Comparison of ENCODE assay signal across 1 cellular context in genomic region chr6:3231213-3232016, GRCh38.
TF ChIP-seq lines count a peak whose summit lies in the region.

No MANE protein-coding gene starts in this region.

TF ChIP-seq in HepG2, 621 proteins besides CTCF, POLR2A, EP300 and RAD21 (continued from another document and continues in another):
- no peak for TF ChIP-seq ZBTB44 (CRISPR knock-in tag; IDR thresholded peaks at IDR 0.05)
- TF ChIP-seq SETDB1 (CRISPR knock-in tag; IDR thresholded peaks at IDR 0.05; ENCODE audit: borderline replicate concordance), result no peak
- TF ChIP-seq RXRA (CRISPR knock-in tag; IDR thresholded peaks at IDR 0.05), result no peak; the same call in 1 of the 2 replicates
- peak; percentile 39; the same call in 1 of the 2 replicates for TF ChIP-seq ZNF280B (CRISPR knock-in tag; IDR thresholded peaks at IDR 0.05; ENCODE audit: borderline replicate concordance)
- TF ChIP-seq PHF8 (CRISPR knock-in tag; IDR thresholded peaks at IDR 0.05), result peak; percentile 66
- no peak for TF ChIP-seq POGZ (CRISPR knock-in tag; IDR thresholded peaks at IDR 0.05)
- no peak for TF ChIP-seq CREM (IDR thresholded peaks at IDR 0.05)
- 0 out of 2 replicates have a peak, but pooled peaks have one; percentile 27 for TF ChIP-seq CREM (CRISPR knock-in tag; IDR thresholded peaks at IDR 0.05)
- no peak for TF ChIP-seq SPEN (CRISPR knock-in tag; IDR thresholded peaks at IDR 0.05; ENCODE audit: low read depth)
- peak; percentile 61 for TF ChIP-seq MAX (IDR thresholded peaks at IDR 0.05)
- no peak for TF ChIP-seq RBM22 (optimal IDR thresholded peaks at IDR 0.05; ENCODE audit: low read length)
- TF ChIP-seq ELF1 (CRISPR knock-in tag; IDR thresholded peaks at IDR 0.05), result 0 out of 2 replicates have a peak, but pooled peaks have one; percentile 13
- no peak for TF ChIP-seq ZSCAN20 (CRISPR knock-in tag; IDR thresholded peaks at IDR 0.05; ENCODE audit: borderline replicate concordance)
- peak; percentile 33; the same call in 1 of the 2 replicates for TF ChIP-seq NR2F2 (IDR thresholded peaks at IDR 0.05; ENCODE audit: borderline replicate concordance, low read depth)
- no peak for TF ChIP-seq ATRX (CRISPR knock-in tag; IDR thresholded peaks at IDR 0.05; ENCODE audit: borderline replicate concordance)
- TF ChIP-seq ZNF720 (CRISPR knock-in tag; IDR thresholded peaks at IDR 0.05), result no peak
- no peak for TF ChIP-seq ZNF441 (CRISPR knock-in tag; IDR thresholded peaks at IDR 0.05; ENCODE audit: borderline replicate concordance)
- peak; percentile 32; the same call in 1 of the 2 replicates for TF ChIP-seq HOXA5 (CRISPR knock-in tag; IDR thresholded peaks at IDR 0.05)
- peak; percentile 85 for TF ChIP-seq MYPOP (CRISPR knock-in tag; IDR thresholded peaks at IDR 0.05)
- no peak for TF ChIP-seq STAT5B (CRISPR knock-in tag; IDR thresholded peaks at IDR 0.05)
- no peak for TF ChIP-seq HMGXB4 (CRISPR knock-in tag; IDR thresholded peaks at IDR 0.05; ENCODE audit: borderline replicate concordance in 1 of 2, low read depth in 1 of 2)
- TF ChIP-seq SP1 (IDR thresholded peaks at IDR 0.05), result no peak
- peak; percentile 33; the same call in 1 of the 2 replicates for TF ChIP-seq SP1 (CRISPR knock-in tag; IDR thresholded peaks at IDR 0.05)
- peak; percentile 27; the same call in 1 of the 2 replicates for TF ChIP-seq ZBTB7A (CRISPR knock-in tag; IDR thresholded peaks at IDR 0.05)
- no peak for TF ChIP-seq CC2D1A (CRISPR knock-in tag; IDR thresholded peaks at IDR 0.05)
- peak; percentile 82; the same call in 1 of the 2 replicates for TF ChIP-seq ZNF788 (CRISPR knock-in tag; IDR thresholded peaks at IDR 0.05; ENCODE audit: borderline replicate concordance)
- TF ChIP-seq PREB (CRISPR knock-in tag; IDR thresholded peaks at IDR 0.05), result no peak
- TF ChIP-seq MAFG (CRISPR knock-in tag; IDR thresholded peaks at IDR 0.05), result no peak
- TF ChIP-seq ZEB1 (IDR thresholded peaks at IDR 0.05; ENCODE audit: insufficient replicate concordance, low read depth), result peak; percentile 48
- TF ChIP-seq SOX5 (CRISPR knock-in tag; IDR thresholded peaks at IDR 0.05; ENCODE audit: borderline replicate concordance), result peak; percentile 46; the same call in 1 of the 2 replicates
- no peak for TF ChIP-seq ZNF7 (CRISPR knock-in tag; IDR thresholded peaks at IDR 0.05)
- peak; percentile 48; the same call in 1 of the 2 replicates for TF ChIP-seq KLF6 (CRISPR knock-in tag; IDR thresholded peaks at IDR 0.05)
- TF ChIP-seq PATZ1 (CRISPR knock-in tag; IDR thresholded peaks at IDR 0.05), result peak; percentile 16; the same call in 1 of the 2 replicates
- peak; percentile 21; the same call in 1 of the 2 replicates for TF ChIP-seq MEIS1 (CRISPR knock-in tag; IDR thresholded peaks at IDR 0.05; ENCODE audit: borderline replicate concordance)
- TF ChIP-seq FIP1L1 (IDR thresholded peaks at IDR 0.05; ENCODE audit: borderline replicate concordance, insufficient read depth, low read depth, low read length), result peak; percentile 49; the same call in 1 of the 2 replicates
- TF ChIP-seq PAX8 (CRISPR knock-in tag; IDR thresholded peaks at IDR 0.05; ENCODE audit: borderline replicate concordance), result no peak
- TF ChIP-seq ZNF496 (CRISPR knock-in tag; IDR thresholded peaks at IDR 0.05; ENCODE audit: insufficient replicate concordance), result no peak
- TF ChIP-seq ZNF672 (CRISPR knock-in tag; IDR thresholded peaks at IDR 0.05), result no peak
- no peak for TF ChIP-seq NFE2L2 (IDR thresholded peaks at IDR 0.05; ENCODE audit: low read length)
- peak; percentile 38; the same call in 1 of the 2 replicates for TF ChIP-seq ZNF232 (CRISPR knock-in tag; IDR thresholded peaks at IDR 0.05; ENCODE audit: borderline replicate concordance)
- no peak for TF ChIP-seq NR2C2 (CRISPR knock-in tag; IDR thresholded peaks at IDR 0.05; ENCODE audit: borderline replicate concordance)
- TF ChIP-seq HCFC1 (IDR thresholded peaks at IDR 0.05; ENCODE audit: low read depth, low read length), result no peak; the same call in 1 of the 2 replicates
- TF ChIP-seq BCL3 (CRISPR knock-in tag; IDR thresholded peaks at IDR 0.05), result peak; percentile 48; the same call in 1 of the 2 replicates
- no peak; the same call in 1 of the 2 replicates for TF ChIP-seq KLF13 (CRISPR knock-in tag; IDR thresholded peaks at IDR 0.05)
- TF ChIP-seq MTA1 (CRISPR knock-in tag; IDR thresholded peaks at IDR 0.05; ENCODE audit: borderline replicate concordance), result peak; percentile 80
- TF ChIP-seq ZSCAN21 (CRISPR knock-in tag; IDR thresholded peaks at IDR 0.05; ENCODE audit: borderline replicate concordance), result 0 out of 2 replicates have a peak, but pooled peaks have one; percentile 27
- peak; percentile 92 for TF ChIP-seq YY1 (IDR thresholded peaks at IDR 0.05; ENCODE audit: insufficient read depth, insufficient replicate concordance, low read depth, low read length)
- no peak for TF ChIP-seq KDM4B (CRISPR knock-in tag; IDR thresholded peaks at IDR 0.05)
- TF ChIP-seq CSRNP1 (CRISPR knock-in tag; IDR thresholded peaks at IDR 0.05), result peak; percentile 65; the same call in 1 of the 2 replicates
- peak; percentile 91; the same call in 1 of the 2 replicates for TF ChIP-seq ZNF292 (CRISPR knock-in tag; IDR thresholded peaks at IDR 0.05; ENCODE audit: borderline replicate concordance, low read depth)
- peak; percentile 100 for TF ChIP-seq ZNF281 (CRISPR knock-in tag; IDR thresholded peaks at IDR 0.05; ENCODE audit: borderline replicate concordance)
